Comparison of ENCODE assay signal across 1 cellular context in genomic region chr12:6822461-6823135, GRCh38.
TF ChIP-seq lines count a peak whose summit lies in the region.

No MANE protein-coding gene starts in this region.

TF ChIP-seq in IMR-90, 13 proteins besides CTCF, POLR2A, EP300 and RAD21 (continued from another document):
- TF ChIP-seq MAZ (IDR thresholded peaks at IDR 0.05; ENCODE audit: borderline replicate concordance, low read depth, low read length) = no peak
- TF ChIP-seq ELK1 (IDR thresholded peaks at IDR 0.05; ENCODE audit: borderline replicate concordance, low read depth, low read length) = no peak
- no peak for TF ChIP-seq USF2 (IDR thresholded peaks at IDR 0.05; ENCODE audit: low read depth, low read length)
- no peak for TF ChIP-seq SMC3 (IDR thresholded peaks at IDR 0.05; ENCODE audit: low read depth, low read length)
- no peak for TF ChIP-seq FOS (IDR thresholded peaks at IDR 0.05; ENCODE audit: low read depth, low read length)
- no peak for TF ChIP-seq BHLHE40 (IDR thresholded peaks at IDR 0.05; ENCODE audit: low read depth, low read length)
- TF ChIP-seq CEBPB (IDR thresholded peaks at IDR 0.05; ENCODE audit: low read depth, low read length) = no peak
- no peak for TF ChIP-seq RCOR1 (IDR thresholded peaks at IDR 0.05; ENCODE audit: insufficient replicate concordance, low read length)
- no peak for TF ChIP-seq MAFK (IDR thresholded peaks at IDR 0.05; ENCODE audit: low read depth, low read length)
- no peak for TF ChIP-seq NFE2L2 (IDR thresholded peaks at IDR 0.05; ENCODE audit: low read depth, low read length)
- no peak for TF ChIP-seq MXI1 (IDR thresholded peaks at IDR 0.05; ENCODE audit: borderline replicate concordance, low read depth, low read length)
